ENCODE assay signal across 8 cellular contexts in genomic region chr3:112074616-112075497, GRCh38. TPM values are rescaled to one million over a fixed set of nuclear protein-coding genes. Genes with fewer than 3 reads are reported as not detected.
DNase-seq lines count a peak whose midpoint lies in the region; ATAC-seq, FAIRE-seq and TF ChIP-seq lines count a peak whose summit lies in the region.

No MANE protein-coding gene starts in this region.

- POLR2A ChIA-PET in AG04450 (lab: Yijun Ruan, JAX): no interaction called here
- POLR2A ChIA-PET in naive thymus-derived CD8-positive, alpha-beta T cell (lab: Charles Lee): no interaction called here

- H3K27ac Mint-ChIP-seq in naive thymus-derived CD8-positive, alpha-beta T cell: peak overlapping the region; percentile 53 to 97 (median 87)

- ATAC-seq in GM18867 (IDR thresholded peaks at IDR 0.05; ENCODE audit: unreplicated experiment) (peak; percentile 97), HG03378 (IDR thresholded peaks at IDR 0.05; ENCODE audit: unreplicated experiment) (peak; percentile 81), HG03139 (IDR thresholded peaks at IDR 0.05; ENCODE audit: unreplicated experiment) (no peak)
- peak; percentile 82 to 88 for ATAC-seq in naive thymus-derived CD8-positive, alpha-beta T cell

- CTCF ChIA-PET in AG04450 (lab: Charles Lee): interaction anchor here (1.0 kb wide), 1 partner anchor 31 kb away, joined by 4 read pairs; no protein-coding TSS in a partner anchor

- no peaks in the 10 kb centered on the region for H3K36me3 Mint-ChIP-seq in naive thymus-derived CD8-positive, alpha-beta T cell

- H3K9me3 ChIP-seq in AG04450 (ENCODE audit: control insufficient read depth, insufficient read depth, low read length): no peaks in the 10 kb centered on the region

- H3K27me3 Mint-ChIP-seq in naive thymus-derived CD8-positive, alpha-beta T cell: no peaks in the 10 kb centered on the region

- peak; percentile 88 for FAIRE-seq in RCC 7860 (lab: Jason Lieb, UNC)
- peak; percentile 18 for FAIRE-seq in bronchial epithelial cell (lab: Jason Lieb, UNC)

- peaks cover 0 to 9% (median 0%) of the 10 kb centered on the region in 9 donors for H3K9me3 Mint-ChIP-seq in naive thymus-derived CD8-positive, alpha-beta T cell

- TF ChIP-seq CTCF in AG04450 (IDR thresholded peaks at IDR 0.05; ENCODE audit: low read depth, low read length) (no peak), bronchial epithelial cell (IDR thresholded peaks at IDR 0.05; ENCODE audit: insufficient read depth, low read length, severe bottlenecking) (no peak)

- peak overlapping the region; percentile 5 to 79 (median 43) for H3K4me3 Mint-ChIP-seq in naive thymus-derived CD8-positive, alpha-beta T cell

- DNase-seq in AG04450 (ENCODE audit: low read depth, low spot score): peak; percentile 83
- peak; percentile 96 for DNase-seq in RCC 7860 (ENCODE audit: low spot score)
- peak; percentile 100 for DNase-seq in bronchial epithelial cell (ENCODE audit: low read depth)
- peak in 9 of 10 donors; percentile 8 to 65 (median 29) for DNase-seq in naive thymus-derived CD8-positive, alpha-beta T cell
- DNase-seq in OCI-M2 (lab: John Stamatoyannopoulos, UW; ENCODE audit: unreplicated experiment): no peak

- H3K27ac ChIP-seq in AG04450 (ENCODE audit: low read depth, low read length): peak overlapping the region; percentile 88

- H3K4me1 Mint-ChIP-seq in naive thymus-derived CD8-positive, alpha-beta T cell: peaks cover 22 to 56% (median 40%) of the 10 kb centered on the region in 4 donors

- H3K27me3 ChIP-seq in AG04450 (ENCODE audit: control insufficient read depth, insufficient read depth, low read length) (no peaks in the 10 kb centered on the region), bronchial epithelial cell (ENCODE audit: control insufficient read depth, insufficient read depth, low read length) (no peaks in the 10 kb centered on the region)

- no peaks in the 10 kb centered on the region for H3K36me3 ChIP-seq in bronchial epithelial cell (ENCODE audit: control insufficient read depth, insufficient read depth, low read length)

- H3K4me3 ChIP-seq in AG04450 (ENCODE audit: low read depth, low read length) (peak overlapping the region; percentile 31), bronchial epithelial cell (ENCODE audit: low read depth, low read length) (no peak overlapping the region)

RNA-seq across cellular contexts. Expression of gene C3orf52, which starts 11.3 kb away (rescaled TPM):
- 5.8 and 7.0 TPM in 2 replicates for polyA plus RNA-seq in AG04450 (2011; rRNA removed)
- 6.0 and 7.6 TPM in 2 replicates for polyA minus RNA-seq in AG04450 (2011; rRNA and poly(A)+ RNA removed)
- 23.0 and 45.5 TPM in 2 replicates for total RNA-seq in bronchial epithelial cell
- total RNA-seq in naive thymus-derived CD8-positive, alpha-beta T cell: under 1 TPM; 0.94 to 0.96 TPM
- polyA plus RNA-seq in naive thymus-derived CD8-positive, alpha-beta T cell: under 1 TPM; 0.54 to 0.96 (median 0.64) TPM

RNA-seq across cellular contexts. Expression of gene TMPRSS7, which starts 40.3 kb away (rescaled TPM):
- polyA plus RNA-seq in AG04450 (2011; rRNA removed): not detected in 2 replicates
- not detected in 2 replicates for polyA minus RNA-seq in AG04450 (2011; rRNA and poly(A)+ RNA removed)
- total RNA-seq in bronchial epithelial cell: under 0.01 and 0.13 TPM in 2 replicates
- not detected for total RNA-seq in naive thymus-derived CD8-positive, alpha-beta T cell
- under 1 TPM in 2 of 3 donors, not detected in 1; 0.08 to 0.12 TPM for polyA plus RNA-seq in naive thymus-derived CD8-positive, alpha-beta T cell

RNA-seq across cellular contexts. Expression of gene GCSAM, which starts 58.2 kb away (rescaled TPM):
- polyA plus RNA-seq in AG04450 (2011; rRNA removed): not detected in 2 replicates
- polyA minus RNA-seq in AG04450 (2011; rRNA and poly(A)+ RNA removed): not detected in 2 replicates
- 0.13 and 0.26 TPM in 2 replicates for total RNA-seq in bronchial epithelial cell
- 10 to 100 TPM; 15.1 TPM for total RNA-seq in naive thymus-derived CD8-positive, alpha-beta T cell
- polyA plus RNA-seq in naive thymus-derived CD8-positive, alpha-beta T cell: 10 to 100 TPM; 18.1 to 25.3 (median 22.0) TPM

Comparison
In these comparisons a context has a peak if more than half of its experiments do, and no peak if none do; other contexts are left out.
1. RNA of gene C3orf52, which starts 11.3 kb away (total RNA-seq): 23.0 to 45.5 TPM in bronchial epithelial cell; 0.94 to 0.96 TPM in naive thymus-derived CD8-positive, alpha-beta T cell; every median in the first group is over 10 times any median in the second.
2. RNA of gene GCSAM, which starts 58.2 kb away (total RNA-seq): 15.1 TPM in naive thymus-derived CD8-positive, alpha-beta T cell; 0.13 to 0.26 TPM in bronchial epithelial cell; every median in the first group is over 10 times any median in the second.